In genomic region chr12:6229224-6229748, GRCh38 we compare ENCODE assay signal across 10 cellular contexts. TPM values are rescaled to one million over a fixed set of nuclear protein-coding genes. Genes with fewer than 3 reads are reported as not detected.
DNase-seq lines count a peak whose midpoint lies in the region; ATAC-seq, FAIRE-seq and TF ChIP-seq lines count a peak whose summit lies in the region.
"Had no signal": no experiment of that assay in that cellular context is flagged by ENCODE, and none has a peak within 500 bp of the region (broad histone marks: within the 10 kb centered on the region; RNA-seq: fewer than 3 reads in every experiment).

No MANE protein-coding gene starts in this region.

- TF ChIP-seq CTCF in neutrophil (IDR thresholded peaks at IDR 0.05): no peak
- no peak for TF ChIP-seq CTCF in D721Med (IDR thresholded peaks at IDR 0.05; ENCODE audit: insufficient read depth, missing control alignments)

- H3K4me1 ChIP-seq in right cardiac atrium (ENCODE audit: control insufficient read depth, insufficient read depth, low read length) (peaks cover 52% of the 10 kb centered on the region), neutrophil (ENCODE audit: control insufficient read depth in 1 of 2, insufficient read depth in 1 of 2, low read depth in 1 of 2, low read length in 1 of 2) (peaks cover 49% of the 10 kb centered on the region in 2 experiments)

- DNase-seq in right cardiac atrium (peak in 1 of 3 donors; percentile 56), left ventricle myocardium superior (no peak), NOMO-1 treated with dmso at 0.1 percent for 144 hours (lab: John Stamatoyannopoulos, UW; ENCODE audit: unreplicated experiment) (no peak), HUDEP-2 (lab: John Stamatoyannopoulos, UW; ENCODE audit: unreplicated experiment in 76 of 76) (no peak), D721Med (ENCODE audit: insufficient read length, low spot score) (no peak)
- DNase-seq: stimulated activated CD4-positive, alpha-beta T cell treated with anti-CD3 and anti-CD28 coated beads, Interleukin-4, amount 100 ng/mL, for 4 hours had no signal

- peak; percentile 14 for FAIRE-seq in colon (lab: Jason Lieb, UNC)
- no peak for FAIRE-seq in D721Med (lab: Jason Lieb, UNC)

- H3K27ac ChIP-seq in right cardiac atrium (ENCODE audit: low read length): peak overlapping the region; percentile 76
- peak overlapping the region; percentile 79 for H3K27ac ChIP-seq in neutrophil

- H3K9me3 ChIP-seq in right cardiac atrium (ENCODE audit: control insufficient read depth, low read length) (no peaks in the 10 kb centered on the region), neutrophil (no peaks in the 10 kb centered on the region)

- intact Hi-C loops in right cardiac atrium (cut with DNase I): no loop called here
- intact Hi-C loops in left ventricle myocardium superior (cut with micrococcal nuclease): no loop called here

- ATAC-seq in right cardiac atrium (no peak), left ventricle myocardium superior (no peak), GM21786 (IDR thresholded peaks at IDR 0.05; ENCODE audit: unreplicated experiment) (no peak)

- H3K4me3 ChIP-seq in right cardiac atrium (ENCODE audit: low read length): no peak overlapping the region
- no peak overlapping the region for H3K4me3 ChIP-seq in neutrophil (ENCODE audit: low read depth in 1 of 2, low read length in 1 of 2)

- 52% methylated on average over 14 of the region's 14 CpGs for WGBS in right cardiac atrium

- H3K36me3 ChIP-seq in neutrophil: no peaks in the 10 kb centered on the region

- no peaks in the 10 kb centered on the region for H3K27me3 ChIP-seq in right cardiac atrium (ENCODE audit: control insufficient read depth, insufficient read depth)
- no peaks in the 10 kb centered on the region for H3K27me3 ChIP-seq in neutrophil

RNA-seq across cellular contexts. Expression of gene CD9, which starts 29.1 kb away (rescaled TPM):
- total RNA-seq in right cardiac atrium (100 to 1,000 TPM; 117 to 248 (median 134) TPM), left ventricle myocardium superior (39.2 TPM)
- 212 TPM for polyA plus RNA-seq in right cardiac atrium
- total RNA-seq: OCI-LY7 had no signal
